23 cellular contexts compared by ENCODE assay signal in the genomic region with DNA sequence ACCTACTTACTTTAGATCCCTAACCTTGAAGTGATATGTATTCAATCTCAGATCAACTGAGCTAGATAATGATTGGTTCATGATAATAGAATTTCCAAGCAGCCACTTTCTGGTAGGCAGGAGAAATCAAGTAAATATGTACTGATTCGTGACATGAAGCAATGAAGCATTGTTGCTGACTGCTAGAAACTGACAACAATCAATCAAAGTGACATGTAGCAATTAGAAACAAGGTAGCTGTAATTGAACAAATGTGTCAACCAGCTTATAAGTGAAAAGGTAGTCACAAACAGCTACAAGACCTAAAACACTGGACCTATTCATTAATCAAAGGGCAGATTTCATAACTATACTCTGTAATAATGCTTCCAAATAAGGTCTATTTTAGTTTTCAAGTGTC.
"Had no signal": no experiment of that assay in that cellular context is flagged by ENCODE, and none has a peak within 500 bp of the region (broad histone marks: within the 10 kb centered on the region; RNA-seq: fewer than 3 reads in every experiment).

No MANE protein-coding gene starts in this region.

- H3K4me3 ChIP-seq: left lung, lower lobe of right lung, neural progenitor cell, ovary, skin epidermis, tibial nerve, uterus had no signal

- H3K4me2 ChIP-seq: neural progenitor cell had no signal

- H3K9me3 ChIP-seq: left lung, lower lobe of right lung, neutrophil, ovary, tibial nerve, uterus had no signal

- DNase-seq: hypothalamus; immature natural killer cell; kidney; left colon; left lung; lower lobe of right lung; mammary epithelial cell; mesenchymal stem cell; naive thymus-derived CD8-positive, alpha-beta T cell; ovary; retina; right cardiac atrium; stimulated activated CD4-positive, alpha-beta T cell treated with anti-CD3 and anti-CD28 coated beads, Interleukin-12 subunit alpha, Interleukin-12 subunit beta, amount 100 ng/mL, for 4 hours; stimulated activated CD4-positive, alpha-beta T cell treated with anti-CD3 and anti-CD28 coated beads, Interleukin-15, amount 100 ng/mL, for 24 hours; stimulated activated CD4-positive, alpha-beta T cell treated with anti-CD3 and anti-CD28 coated beads, Interleukin-4, amount 100 ng/mL, for 24 hours; stimulated activated naive CD4-positive, alpha-beta T cell treated with Interleukin-2 at 50 U/mL for 16 hours; stimulated activated naive CD8-positive, alpha-beta T cell treated with anti-CD3 and anti-CD28 coated beads, Interleukin-15, amount 100 ng/mL, for 72 hours; substantia nigra; uterus had no signal

- H2AFZ ChIP-seq: neural progenitor cell had no signal

- H3K9ac ChIP-seq: neural progenitor cell had no signal

- H3K27me3 ChIP-seq: left lung, neural progenitor cell, neutrophil, ovary, tibial nerve, uterus had no signal

- H3K36me3 ChIP-seq: left lung, lower lobe of right lung, neural progenitor cell, neutrophil, ovary, tibial nerve, uterus had no signal

- H3K27ac ChIP-seq: left lung, lower lobe of right lung, neural progenitor cell, neutrophil, ovary, skin epidermis, tibial nerve, uterus had no signal

- H3K4me1 ChIP-seq: left lung, lower lobe of right lung, neural progenitor cell, tibial nerve, uterus had no signal
